In genomic region chr3:9064853-9065252, GRCh38 we compare ENCODE assay signal across 30 cellular contexts.
A peak's percentile ranks its signal among the peaks of the same experiment; 100 is the strongest.
DNase-seq lines count a peak whose midpoint lies in the region; ATAC-seq and TF ChIP-seq lines count a peak whose summit lies in the region.
"Had no signal": no experiment of that assay in that cellular context is flagged by ENCODE, and none has a peak within 500 bp of the region (broad histone marks: within the 10 kb centered on the region; RNA-seq: fewer than 3 reads in every experiment).

No MANE protein-coding gene starts in this region.

- no peak overlapping the region for H3K4me3 ChIP-seq in AG10803 (ENCODE audit: low read length)
- H3K4me3 ChIP-seq: colonic mucosa, lung, mucosa of descending colon, pancreas, upper lobe of right lung had no signal

- peak; percentile 15 for DNase-seq in AG10803 (ENCODE audit: low read depth)
- DNase-seq in LHCN-M2 (ENCODE audit: low read depth), result peak; percentile 75
- DNase-seq in dermis microvascular lymphatic vessel endothelial cell (ENCODE audit: low read depth in 2 of 2), result peak; percentile 86 to 92
- peak; percentile 49 for DNase-seq in left ventricle myocardium superior
- DNase-seq: activated CD4-positive, alpha-beta memory T cell treated with anti-CD3 and anti-CD28 coated beads, Interleukin-2, amount 10 ng/mL, durations not matched to agents 7 days and 5 days; activated CD8-positive, alpha-beta memory T cell treated with anti-CD3 and anti-CD28 coated beads, Interleukin-2, amount 50 U/mL, for 48 hours; C1 segment of cervical spinal cord; colonic mucosa; COR-L47; DMS79; endodermal cell; HCEC 1CT; kidney; mucosa of descending colon; NCI-H1436; NCI-H2081 treated with DMSO at 0.1 percent for 48 hours; NCI-H524 treated with DMSO at 0.1 percent for 48 hours; pancreas; right cardiac atrium; stimulated activated CD4-positive, alpha-beta T cell treated with anti-CD3 and anti-CD28 coated beads, Interleukin-12 subunit alpha, Interleukin-12 subunit beta, amount 100 ng/mL, for 4 hours; stimulated activated CD4-positive, alpha-beta T cell treated with anti-CD3 and anti-CD28 coated beads, Interleukin-4, amount 100 ng/mL, for 1 hour; T-helper 1 cell; upper lobe of right lung had no signal

- no peak for TF ChIP-seq CTCF in AG10803 (conservative IDR thresholded peaks at IDR 0.05; ENCODE audit: low read length)

- ATAC-seq in left ventricle myocardium superior (peak; percentile 56), HG03457 (IDR thresholded peaks at IDR 0.05; ENCODE audit: unreplicated experiment) (no peak), HG02970 (IDR thresholded peaks at IDR 0.05; ENCODE audit: low FRiP score, unreplicated experiment) (no peak), GM19467 (IDR thresholded peaks at IDR 0.05; ENCODE audit: unreplicated experiment) (no peak), GM19452 (IDR thresholded peaks at IDR 0.05; ENCODE audit: unreplicated experiment) (no peak)
- ATAC-seq: activated naive CD4-positive, alpha-beta T cell treated with anti-CD3 and anti-CD28 coated beads, Interleukin-2, amount 50 U/mL, for 72 hours; activated T-helper 17 cell treated with anti-CD3 and anti-CD28 coated beads, Interleukin-2, amount 50 U/mL, for 72 hours; mucosa of descending colon; pancreas; upper lobe of right lung had no signal

- intact Hi-C loops in left ventricle myocardium superior (cut with micrococcal nuclease), result loop anchor here (5.0 to 10.0 kb wide), 2 partner anchors 78 to 240 kb away; no protein-coding TSS in a partner anchor

Comparison
In these comparisons a context has a peak if more than half of its experiments do, and no peak if none do; other contexts are left out.
1. DNase-seq: peak in every context shown above with its lines; median percentile 89 in dermis microvascular lymphatic vessel endothelial cell; 75 in LHCN-M2; 49 in left ventricle myocardium superior; 15 in AG10803.